22 cellular contexts compared by ENCODE assay signal in genomic region chr3:111926266-111926676, GRCh38. TPM values are rescaled to one million over a fixed set of nuclear protein-coding genes. Genes with fewer than 3 reads are reported as not detected.
DNase-seq lines count a peak whose midpoint lies in the region; ATAC-seq, FAIRE-seq and TF ChIP-seq lines count a peak whose summit lies in the region.
"Had no signal": no experiment of that assay in that cellular context is flagged by ENCODE, and none has a peak within 500 bp of the region (broad histone marks: within the 10 kb centered on the region; RNA-seq: fewer than 3 reads in every experiment).

No MANE protein-coding gene starts in this region.

- peaks cover 65% of the 10 kb centered on the region for H3K36me3 ChIP-seq in PC-9 (ENCODE audit: low read depth)
- H3K36me3 ChIP-seq in neural progenitor cell: no peaks in the 10 kb centered on the region
- no peaks in the 10 kb centered on the region for H3K36me3 ChIP-seq in suprapubic skin
- H3K36me3 ChIP-seq: BE2C, uterus had no signal

- H3K4me3 Mint-ChIP-seq in neural progenitor cell: no peak overlapping the region
- H3K4me3 Mint-ChIP-seq: brain, immature natural killer cell had no signal

- intact Hi-C loops in PC-9 (cut with micrococcal nuclease; ENCODE audit: unreplicated experiment): no loop called here

- H3K4me3 ChIP-seq in PC-9: no peak overlapping the region
- no peak overlapping the region for H3K4me3 ChIP-seq in neural progenitor cell
- H3K4me3 ChIP-seq in suprapubic skin: no peak overlapping the region
- H3K4me3 ChIP-seq: K562, mucosa of descending colon, uterus had no signal

- H3K79me2 ChIP-seq in PC-9 (ENCODE audit: low read depth) (peaks cover 39% of the 10 kb centered on the region), neural progenitor cell (ENCODE audit: low read depth) (no peaks in the 10 kb centered on the region)

- peaks cover 52% of the 10 kb centered on the region for H3K4me1 ChIP-seq in PC-9 (replicated peaks; ENCODE audit: insufficient read depth)
- H3K4me1 ChIP-seq in neural progenitor cell: peaks cover 12% of the 10 kb centered on the region
- peaks cover 8% of the 10 kb centered on the region for H3K4me1 ChIP-seq in suprapubic skin
- H3K4me1 ChIP-seq: BE2C, uterus had no signal

- peaks cover 7% of the 10 kb centered on the region for H3K9me3 Mint-ChIP-seq in neural progenitor cell
- H3K9me3 Mint-ChIP-seq: brain, immature natural killer cell had no signal

- ATAC-seq in GM21528 (IDR thresholded peaks at IDR 0.05; ENCODE audit: low FRiP score, unreplicated experiment): no peak
- ATAC-seq: K562, mucosa of descending colon had no signal

- no TSS peak for BruUV-seq in PC-9 (replicated peaks; lab: Mats Ljungman, UMichigan)

- H3K9me3 ChIP-seq in PC-9 (ENCODE audit: insufficient read depth, low read depth): no peaks in the 10 kb centered on the region
- H3K9me3 ChIP-seq in neural progenitor cell (ENCODE audit: low read depth): no peaks in the 10 kb centered on the region
- H3K9me3 ChIP-seq in suprapubic skin: no peaks in the 10 kb centered on the region
- H3K9me3 ChIP-seq: BE2C, mucosa of descending colon, uterus had no signal

- TF ChIP-seq CTCF in PC-9 (conservative IDR thresholded peaks at IDR 0.05) (no peak), neural progenitor cell (IDR thresholded peaks at IDR 0.05) (no peak), suprapubic skin (IDR thresholded peaks at IDR 0.05) (no peak)

- peaks cover 63% of the 10 kb centered on the region for H3F3A ChIP-seq in PC-9 (ENCODE audit: insufficient read depth, low read depth)
- H3F3A ChIP-seq in neural progenitor cell (ENCODE audit: low read depth): no peaks in the 10 kb centered on the region

- peaks cover 7% of the 10 kb centered on the region for H3K27me3 Mint-ChIP-seq in neural progenitor cell (ENCODE audit: insufficient read depth, low read depth)
- H3K27me3 Mint-ChIP-seq: brain had no signal

- H3K27me3 ChIP-seq in PC-9 (ENCODE audit: insufficient read depth, low read depth): no peaks in the 10 kb centered on the region
- H3K27me3 ChIP-seq in neural progenitor cell: peaks cover 13% of the 10 kb centered on the region
- no peaks in the 10 kb centered on the region for H3K27me3 ChIP-seq in suprapubic skin
- H3K27me3 ChIP-seq: BE2C, uterus had no signal

- peak overlapping the region; percentile 24 for H3K4me2 ChIP-seq in PC-9
- peak overlapping the region; percentile 17 for H3K4me2 ChIP-seq in neural progenitor cell

- H3K27ac ChIP-seq in PC-9 (peak overlapping the region; percentile 96), neural progenitor cell (no peak overlapping the region), suprapubic skin (no peak overlapping the region)
- H3K27ac ChIP-seq: 22Rv1, uterus had no signal

- peak; percentile 38 for DNase-seq in NCI-H1105 treated with DMSO at 0.1 percent for 48 hours (lab: John Stamatoyannopoulos, UW)
- DNase-seq in NCI-H1105 (lab: John Stamatoyannopoulos, UW): no peak
- DNase-seq in HTR-8/SVneo (ENCODE audit: insufficient read length, low spot score): peak; percentile 22
- DNase-seq in PC-9: peak in 1 of 2 experiments; percentile 88
- peak; percentile 57 for DNase-seq in neural progenitor cell (ENCODE audit: low spot score)
- no peak for DNase-seq in suprapubic skin (ENCODE audit: low spot score in 2 of 2)
- no peak for DNase-seq in retina
- DNase-seq: activated CD4-positive, alpha-beta T cell treated with anti-CD3 and anti-CD28 coated beads, Interleukin-2, amount 50 U/mL, for 1 hour; activated gamma-delta T cell; BE2C; COR-L47; immature natural killer cell; mucosa of descending colon; NCI-H526; stimulated activated CD8-positive, alpha-beta memory T cell treated with anti-CD3 and anti-CD28 coated beads, Interleukin-4, amount 100 ng/mL, for 48 hours; uterus had no signal

- H3K27ac Mint-ChIP-seq in neural progenitor cell: peak overlapping the region; percentile 44

- POLR2A ChIA-PET in PC-9 (lab: Charles Lee; ENCODE audit: unreplicated experiment): no interaction called here

- no peak overlapping the region for H3K9ac ChIP-seq in neural progenitor cell

- 11% methylated on average over 3 of the region's 3 CpGs for WGBS in suprapubic skin

- CTCF ChIA-PET in PC-9 (lab: Charles Lee): no interaction called here

- no peaks in the 10 kb centered on the region for H3K9me2 ChIP-seq in PC-9 (ENCODE audit: insufficient read depth)

- H2AFZ ChIP-seq in PC-9 (no peak overlapping the region), neural progenitor cell (replicated peaks) (no peak overlapping the region)

- H4K20me1 ChIP-seq in PC-9 (ENCODE audit: insufficient read depth) (no peaks in the 10 kb centered on the region), neural progenitor cell (ENCODE audit: low read depth) (no peaks in the 10 kb centered on the region)

- H3K36me3 Mint-ChIP-seq in neural progenitor cell: peaks cover 34% of the 10 kb centered on the region

- H3K4me1 Mint-ChIP-seq in neural progenitor cell: peaks cover 19% of the 10 kb centered on the region

- FAIRE-seq in HTR-8/SVneo (lab: Jason Lieb, UNC): no peak
- FAIRE-seq: colon, endometrium, K562 had no signal

- TF ChIP-seq POLR2A in suprapubic skin (IDR thresholded peaks at IDR 0.05): no peak

- TF ChIP-seq EP300 in suprapubic skin (IDR thresholded peaks at IDR 0.05): no peak

RNA-seq across cellular contexts. Expression of gene ABHD10, which starts 52.6 kb away (rescaled TPM):
- total RNA-seq in PC-9 (2021) (57.4 and 57.6 TPM in 2 replicates), neural progenitor cell (ENCODE audit: low replicate concordance) (41.3 and 82.9 TPM in 2 replicates), suprapubic skin (10 to 100 TPM; 10.7 to 17.0 (median 12.7) TPM)

Comparison
In these comparisons a context has a peak if more than half of its experiments do, and no peak if none do; other contexts are left out.
1. DNase-seq: peak in NCI-H1105 treated with DMSO at 0.1 percent for 48 hours (single experiment), HTR-8/SVneo (single experiment) and neural progenitor cell (single experiment); none in NCI-H1105 (single experiment), suprapubic skin (0 of 2) and retina (single experiment).